8 cellular contexts compared by ENCODE assay signal in the genomic region with DNA sequence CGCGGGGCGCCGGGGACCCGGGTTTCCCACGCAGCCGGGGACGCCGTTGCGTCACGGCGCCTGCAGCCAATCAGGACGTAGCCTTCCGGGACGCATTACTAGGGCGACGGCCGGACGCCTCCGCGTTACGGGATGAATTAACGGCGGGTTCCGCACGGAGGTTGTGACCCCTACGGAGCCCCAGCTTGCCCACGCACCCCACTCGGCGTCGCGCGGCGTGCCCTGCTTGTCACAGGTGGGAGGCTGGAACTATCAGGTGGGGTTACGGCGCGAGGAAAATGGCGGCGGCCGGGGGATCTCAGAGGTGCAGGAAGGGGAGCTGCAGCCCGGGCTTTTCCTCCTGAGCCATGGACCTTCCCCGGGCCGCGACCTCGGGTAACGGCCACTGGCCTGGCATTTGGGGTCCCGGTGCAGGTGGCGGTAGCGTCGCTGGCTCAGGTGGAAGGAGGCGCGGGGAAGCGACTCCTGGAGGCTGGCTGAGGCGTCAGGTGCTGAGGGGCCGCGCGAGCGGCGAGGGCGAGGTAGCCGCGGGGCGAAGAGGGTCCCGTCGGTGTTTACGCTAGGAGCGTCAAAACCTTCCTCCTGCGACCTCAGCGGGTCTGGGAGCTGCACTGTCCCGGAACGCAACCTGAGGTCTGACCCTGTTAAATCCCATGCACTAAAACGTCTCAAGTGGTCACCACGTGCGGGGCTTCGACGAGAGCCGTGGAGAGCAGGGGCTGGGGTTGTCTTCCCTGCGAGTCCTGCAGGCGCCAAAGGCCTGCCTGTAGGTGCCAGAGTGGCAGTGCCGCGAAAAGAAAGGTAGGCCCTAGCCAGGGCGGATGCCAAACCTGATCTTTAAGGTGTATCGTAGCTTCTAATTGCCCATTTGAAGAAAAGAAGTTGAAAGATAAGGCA. TPM values are rescaled to one million over a fixed set of nuclear protein-coding genes. Genes with fewer than 3 reads are reported as not detected.
DNase-seq lines count a peak whose midpoint lies in the region; ATAC-seq and TF ChIP-seq lines count a peak whose summit lies in the region.

A gene (plus strand): TSS at position 98 of the 897 bp plus-strand sequence. CDS start 78,345 bp downstream, outside the sequence.

- H3K4me3 ChIP-seq in HL-60 (replicated peaks; ENCODE audit: insufficient read depth, low read length) (peak within 1 kb of the TSS; percentile 94), PC-3 (ENCODE audit: low read length) (peak within 1 kb of the TSS; percentile 72), esophagus muscularis mucosa (peak within 1 kb of the TSS; percentile 80 to 89 (median 86))

- no peaks in the 10 kb centered on the region for H3F3A ChIP-seq in PC-3 (ENCODE audit: low read length, unreplicated experiment)

- WGBS in esophagus muscularis mucosa: 8% methylated on average over 25 of the region's 83 CpGs

- ATAC-seq in GM19463 (IDR thresholded peaks at IDR 0.05; ENCODE audit: unreplicated experiment) (peak; percentile 96), PC-3 (peak; percentile 95), naive B cell (ENCODE audit: low read depth in 2 of 2) (peak; percentile 91 to 93)
- peak; percentile 94 for ATAC-seq in stimulated activated effector memory CD8-positive, alpha-beta T cell treated with anti-CD3 and anti-CD28 coated beads, Interleukin-12 subunit alpha, Interleukin-12 subunit beta, amount 100 ng/mL, for 72 hours

- peak within 1 kb of the TSS; percentile 82 for H3K9ac ChIP-seq in PC-3 (ENCODE audit: low read length)

- CTCF ChIA-PET in Calu3 (lab: Charles Lee): interaction anchor here (1.1 to 1.5 kb wide), 3 partner anchors 97 to 282 kb away, joined by 3 to 4 read pairs (median 4); no protein-coding TSS in a partner anchor
- CTCF ChIA-PET in PC-3 (lab: Charles Lee): no interaction called here

- H3K36me3 Mint-ChIP-seq in Calu3 (ENCODE audit: insufficient read depth, unreplicated experiment) (peaks cover 26% of the 10 kb centered on the region), naive B cell (no peaks in the 10 kb centered on the region)
- H3K36me3 Mint-ChIP-seq in stimulated activated effector memory CD8-positive, alpha-beta T cell treated with anti-CD3 and anti-CD28 coated beads, Interleukin-12 subunit alpha, Interleukin-12 subunit beta, amount 100 ng/mL, for 72 hours: peaks cover 22% of the 10 kb centered on the region

- no TSS peak for BruUV-seq in Calu3 (replicated peaks; lab: Mats Ljungman, UMichigan)
- TSS peak; percentile 45 for BruUV-seq in PC-3 (replicated peaks; lab: Mats Ljungman, UMichigan)

- H3K27ac ChIP-seq in HL-60 (replicated peaks) (peak within 1 kb of the TSS; percentile 88), PC-3 (ENCODE audit: low read length) (peak within 1 kb of the TSS; percentile 19), esophagus muscularis mucosa (replicated peaks in 1 of 4) (peak within 1 kb of the TSS; percentile 76 to 87 (median 84))

- POLR2A ChIA-PET in PC-3 (lab: Charles Lee; ENCODE audit: unreplicated experiment): interaction anchor here (0.6 kb wide), 1 partner anchor 219 kb away, joined by 4 read pairs; no protein-coding TSS in a partner anchor

- peaks cover 50% of the 10 kb centered on the region for H3K79me2 ChIP-seq in PC-3 (ENCODE audit: low read length)

- H3K36me3 ChIP-seq in PC-3 (ENCODE audit: low read depth, low read length) (no peaks in the 10 kb centered on the region), esophagus muscularis mucosa (no peaks in the 10 kb centered on the region)

- H3K4me2 ChIP-seq in PC-3 (ENCODE audit: low read length): peak within 1 kb of the TSS; percentile 93

- H3K4me3 Mint-ChIP-seq in Calu3 (ENCODE audit: low read depth, unreplicated experiment): peak within 1 kb of the TSS; percentile 99
- peak within 1 kb of the TSS; percentile 93 to 99 (median 96) for H3K4me3 Mint-ChIP-seq in naive B cell
- peak within 1 kb of the TSS; percentile 97 for H3K4me3 Mint-ChIP-seq in stimulated activated effector memory CD8-positive, alpha-beta T cell treated with anti-CD3 and anti-CD28 coated beads, Interleukin-12 subunit alpha, Interleukin-12 subunit beta, amount 100 ng/mL, for 72 hours

- no peaks in the 10 kb centered on the region for H3K27me3 Mint-ChIP-seq in Calu3 (ENCODE audit: unreplicated experiment)
- no peaks in the 10 kb centered on the region for H3K27me3 Mint-ChIP-seq in naive B cell

- no peaks in the 10 kb centered on the region for H3K27me3 ChIP-seq in HL-60 (ENCODE audit: insufficient read depth, poor library complexity, severe bottlenecking)
- H3K27me3 ChIP-seq in PC-3 (ENCODE audit: low read length): no peaks in the 10 kb centered on the region
- no peaks in the 10 kb centered on the region for H3K27me3 ChIP-seq in esophagus muscularis mucosa

- H3K9me3 ChIP-seq in PC-3 (ENCODE audit: low read length): no peaks in the 10 kb centered on the region
- no peaks in the 10 kb centered on the region for H3K9me3 ChIP-seq in esophagus muscularis mucosa

- DNase-seq in Calu3: peak; percentile 84
- peak; percentile 80 to 86 for DNase-seq in HL-60 (ENCODE audit: low read depth in 1 of 2, low spot score in 1 of 2)
- peak; percentile 79 for DNase-seq in PC-3
- DNase-seq in activated T-cell treated with anti-CD3 and anti-CD28 coated beads, Interleukin-2, amount 50 U/mL, for 1 hour: peak; percentile 87
- DNase-seq in esophagus muscularis mucosa (ENCODE audit: extremely low spot score): peak; percentile 94
- peak; percentile 84 for DNase-seq in naive B cell
- peak; percentile 85 to 94 for DNase-seq in stimulated activated effector memory CD8-positive, alpha-beta T cell treated with anti-CD3 and anti-CD28 coated beads, Interleukin-12 subunit alpha, Interleukin-12 subunit beta, amount 100 ng/mL, for 72 hours (ENCODE audit: low spot score in 2 of 2)

- H3K4me1 ChIP-seq in PC-3 (ENCODE audit: insufficient read depth, low read length): peaks cover 27% of the 10 kb centered on the region
- peaks cover 0 to 31% (median 23%) of the 10 kb centered on the region in 4 donors for H3K4me1 ChIP-seq in esophagus muscularis mucosa

- intact Hi-C loops in Calu3 (cut with micrococcal nuclease; ENCODE audit: unreplicated experiment) (loop anchor here (10.0 kb wide), 1 partner anchor 233 kb away; no protein-coding TSS in a partner anchor), PC-3 (cut with micrococcal nuclease) (loop anchor here (1.0 kb wide), 1 partner anchor 260 kb away; no protein-coding TSS in a partner anchor), esophagus muscularis mucosa (cut with DNase I) (no loop called here)

- TF ChIP-seq CTCF in Calu3 (IDR thresholded peaks at IDR 0.05; ENCODE audit: unreplicated experiment) (no peak), HL-60 (IDR thresholded peaks at IDR 0.05; ENCODE audit: insufficient read depth, low read length) (no peak), PC-3 (conservative IDR thresholded peaks at IDR 0.05; ENCODE audit: low read depth, low read length) (no peak), esophagus muscularis mucosa (IDR thresholded peaks at IDR 0.05) (no peak)

- H3K9me3 Mint-ChIP-seq in Calu3 (ENCODE audit: low read depth, unreplicated experiment): peaks cover 2% of the 10 kb centered on the region
- no peaks in the 10 kb centered on the region for H3K9me3 Mint-ChIP-seq in naive B cell
- no peaks in the 10 kb centered on the region for H3K9me3 Mint-ChIP-seq in stimulated activated effector memory CD8-positive, alpha-beta T cell treated with anti-CD3 and anti-CD28 coated beads, Interleukin-12 subunit alpha, Interleukin-12 subunit beta, amount 100 ng/mL, for 72 hours

- TF ChIP-seq POLR2A in esophagus muscularis mucosa (IDR thresholded peaks at IDR 0.05; ENCODE audit: low read depth): no peak

- TF ChIP-seq EP300 in esophagus muscularis mucosa (IDR thresholded peaks at IDR 0.05): no peak

- peak within 1 kb of the TSS; percentile 96 for H2AFZ ChIP-seq in PC-3 (ENCODE audit: low read length)

- H3K4me1 Mint-ChIP-seq in Calu3 (ENCODE audit: low read depth, unreplicated experiment) (peaks cover 43% of the 10 kb centered on the region), naive B cell (peaks cover 24 to 48% (median 33%) of the 10 kb centered on the region in 3 donors)
- H3K4me1 Mint-ChIP-seq in stimulated activated effector memory CD8-positive, alpha-beta T cell treated with anti-CD3 and anti-CD28 coated beads, Interleukin-12 subunit alpha, Interleukin-12 subunit beta, amount 100 ng/mL, for 72 hours: peaks cover 45% of the 10 kb centered on the region

- H3K27ac Mint-ChIP-seq in Calu3 (ENCODE audit: unreplicated experiment) (peak within 1 kb of the TSS; percentile 96), naive B cell (peak within 1 kb of the TSS; percentile 95 to 99 (median 98))
- H3K27ac Mint-ChIP-seq in stimulated activated effector memory CD8-positive, alpha-beta T cell treated with anti-CD3 and anti-CD28 coated beads, Interleukin-12 subunit alpha, Interleukin-12 subunit beta, amount 100 ng/mL, for 72 hours: peak within 1 kb of the TSS; percentile 98

- no peaks in the 10 kb centered on the region for H3K9me2 ChIP-seq in PC-3 (replicated peaks; ENCODE audit: low read length)

- 0 out of 2 replicates have a peak, but pooled peaks cover 6% of the 10 kb centered on the region for H4K20me1 ChIP-seq in PC-3 (ENCODE audit: low read length)

RNA-seq across cellular contexts. Expression of the gene that starts here (rescaled TPM):
- total RNA-seq in Calu3 (2022): 45.0 and 47.6 TPM in 2 replicates
- total RNA-seq in PC-3 (2014; rRNA removed): 19.5 and 22.0 TPM in 2 replicates
- 10 to 100 TPM; 24.9 to 62.9 (median 36.3) TPM for total RNA-seq in esophagus muscularis mucosa
- 10 to 100 TPM; 13.1 to 29.4 (median 19.4) TPM for polyA plus RNA-seq in naive B cell (ENCODE audit: low read depth in 6 of 6)

Comparison
In these comparisons a context has a peak if more than half of its experiments do, and no peak if none do; other contexts are left out.
1. Peak in every context shown above with its lines: DNase-seq, ATAC-seq, H3K4me3 ChIP-seq and H3K27ac ChIP-seq.
2. H3K27ac ChIP-seq: peak in every context shown above with its lines; median percentile 88 in HL-60; 84 in esophagus muscularis mucosa; 19 in PC-3.